In the genomic region with DNA sequence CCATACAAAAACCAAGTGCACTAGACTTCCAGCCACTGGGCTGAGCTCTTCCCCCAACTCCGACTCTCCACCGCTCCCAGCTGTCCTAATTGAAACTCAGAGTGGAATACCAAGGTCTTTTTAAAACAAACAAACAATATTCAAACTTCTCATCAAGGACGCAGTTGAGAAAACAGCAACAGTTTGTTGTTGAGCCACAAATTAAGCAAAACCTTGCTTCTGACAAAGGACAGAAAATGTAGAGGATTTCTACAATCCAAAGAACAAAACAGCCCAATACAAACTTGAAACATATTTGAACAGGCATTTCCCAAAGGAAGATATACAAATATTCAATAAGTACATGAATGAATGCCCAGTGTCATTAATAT, we compare ENCODE assay signal across 26 cellular contexts. TPM values are rescaled to one million over a fixed set of nuclear protein-coding genes. Genes with fewer than 3 reads are reported as not detected.
DNase-seq lines count a peak whose midpoint lies in the region; ATAC-seq, FAIRE-seq and TF ChIP-seq lines count a peak whose summit lies in the region.
"Had no signal": no experiment of that assay in that cellular context is flagged by ENCODE, and none has a peak within 500 bp of the region (broad histone marks: within the 10 kb centered on the region; RNA-seq: fewer than 3 reads in every experiment).

No MANE protein-coding gene starts in this region.

- RAD21 ChIA-PET in GM12878 (lab: Charles Lee; ENCODE audit: unreplicated experiment) = interaction anchor here (0.7 to 7.2 kb wide), 22 partner anchors 10 to 157 kb away, joined by 3 to 146 read pairs (median 5); a partner anchor contains a TSS

- H3K27me3 ChIP-seq in A673 (replicated peaks; ENCODE audit: insufficient read depth, low read depth, low read length, poor library complexity) (no peaks in the 10 kb centered on the region), Loucy (ENCODE audit: insufficient read depth, low read length, poor library complexity, severe bottlenecking) (no peaks in the 10 kb centered on the region), GM12878 (replicated peaks in 1 of 2; ENCODE audit: control insufficient read depth in 2 of 2, insufficient read depth in 2 of 2, low read length in 1 of 2) (no peaks in the 10 kb centered on the region), osteoblast (ENCODE audit: insufficient read depth, low read length) (peaks cover 7% of the 10 kb centered on the region)
- H3K27me3 ChIP-seq: pancreas, right atrium auricular region, SJCRH30, suprapubic skin had no signal

- DNase-seq in A673 (ENCODE audit: low spot score) = no peak
- DNase-seq in GM12878 (ENCODE audit: low read depth, low spot score) = no peak
- no peak for DNase-seq in osteoblast (ENCODE audit: insufficient read length, low spot score, missing footprints)
- DNase-seq in NCI-H82 treated with DMSO at 0.1 percent for 48 hours (lab: John Stamatoyannopoulos, UW; ENCODE audit: unreplicated experiment) = no peak
- no peak for DNase-seq in SHP77 (lab: John Stamatoyannopoulos, UW)
- DNase-seq in DMS153 (lab: John Stamatoyannopoulos, UW) = no peak
- DNase-seq: activated CD4-positive, CD25-positive, alpha-beta regulatory T cell treated with anti-CD3 and anti-CD28 coated beads, Interleukin-2, amount 50 U/mL, for 72 hours; CD8-positive, alpha-beta memory T cell; effector memory CD8-positive, alpha-beta T cell; GOT3; kidney glomerular epithelial cell; lower lobe of right lung; NCI-H1436; nephron progenitor cell; pancreas; stimulated activated CD4-positive, alpha-beta T cell treated with anti-CD3 and anti-CD28 coated beads, Interleukin-2, amount 100 ng/mL, for 48 hours had no signal

- in situ Hi-C loops in GM12878 (cut with MboI) = no loop called here

- H3K9ac ChIP-seq in Loucy (ENCODE audit: low read depth, low read length, poor library complexity, severe bottlenecking) (peak overlapping the region; percentile 83), GM12878 (ENCODE audit: control insufficient read depth, insufficient read depth, low read length) (no peak overlapping the region)

- intact Hi-C loops in A673 (cut with micrococcal nuclease; ENCODE audit: unreplicated experiment) (no loop called here), GM12878 (cut with micrococcal nuclease; ENCODE audit: unreplicated experiment) (loop anchor here (1.0 to 10.0 kb wide), 2 partner anchors 70 to 233 kb away; no protein-coding TSS in a partner anchor)

- no peak for FAIRE-seq in GM12878 (lab: Jason Lieb, UNC)
- FAIRE-seq: bronchial epithelial cell, pancreas had no signal

- POLR2A ChIA-PET in A673 (lab: Charles Lee; ENCODE audit: low non-redundant PET) (no interaction called here), GM12878 (lab: Charles Lee) (interaction anchor here (1.0 to 3.9 kb wide), 8 partner anchors 11 to 99 kb away, joined by 3 to 36 read pairs (median 6); no protein-coding TSS in a partner anchor)

- H3K27ac ChIP-seq in A673 (ENCODE audit: low read depth, low read length, poor library complexity, severe bottlenecking) (peak overlapping the region; percentile 29), GM12878 (ENCODE audit: control insufficient read depth, insufficient read depth) (no peak overlapping the region), osteoblast (ENCODE audit: low read depth, low read length) (no peak overlapping the region)
- H3K27ac ChIP-seq: coronary artery, lower lobe of right lung, pancreas, right atrium auricular region, SJCRH30, suprapubic skin had no signal

- H2AFZ ChIP-seq in Loucy (ENCODE audit: low read length) = 0 out of 2 replicates have a peak overlapping the region, but pooled peaks have one; percentile 3
- no peak overlapping the region for H2AFZ ChIP-seq in GM12878 (ENCODE audit: control insufficient read depth, low read depth, low read length)
- no peak overlapping the region for H2AFZ ChIP-seq in osteoblast (ENCODE audit: low read length)

- TF ChIP-seq EP300 in GM12878 (IDR thresholded peaks at IDR 0.05; ENCODE audit: borderline replicate concordance in 1 of 2, control insufficient read depth in 1 of 2, low read depth in 2 of 2, low read length in 2 of 2) = 0 out of 4 replicates have a peak, but pooled peaks of 1 of the 2 experiments have one; percentile 2

- no peaks in the 10 kb centered on the region for H3K9me3 ChIP-seq in A673 (ENCODE audit: low read depth, low read length, poor library complexity, severe bottlenecking)
- H3K9me3 ChIP-seq in Loucy (ENCODE audit: insufficient read depth, low read depth, low read length) = no peaks in the 10 kb centered on the region
- no peaks in the 10 kb centered on the region for H3K9me3 ChIP-seq in GM12878 (replicated peaks; ENCODE audit: control insufficient read depth, insufficient read depth, low read length)
- H3K9me3 ChIP-seq in osteoblast (ENCODE audit: low read depth, low read length) = no peaks in the 10 kb centered on the region
- H3K9me3 ChIP-seq: lower lobe of right lung, pancreas, right atrium auricular region, SJCRH30, suprapubic skin had no signal

- H3K4me1 ChIP-seq in A673 (ENCODE audit: insufficient read depth, low read length, poor library complexity, severe bottlenecking) = peaks cover 54% of the 10 kb centered on the region
- H3K4me1 ChIP-seq in Loucy (ENCODE audit: insufficient read depth, low read length, poor library complexity, severe bottlenecking) = peaks cover 81% of the 10 kb centered on the region
- H3K4me1 ChIP-seq in GM12878 (ENCODE audit: control insufficient read depth, insufficient read depth, low read length) = peaks cover 58% of the 10 kb centered on the region
- H3K4me1 ChIP-seq in osteoblast (ENCODE audit: insufficient read depth, low read length) = no peaks in the 10 kb centered on the region
- H3K4me1 ChIP-seq: right atrium auricular region had no signal

- CTCF ChIA-PET in A673 (lab: Charles Lee) (no interaction called here), GM12878 (lab: Yijun Ruan, JAX) (interaction anchor here (0.9 to 7.8 kb wide), 19 partner anchors 9 to 156 kb away, joined by 3 to 168 read pairs (median 5); a partner anchor contains a TSS)

- no peaks in the 10 kb centered on the region for H3K9me2 ChIP-seq in Loucy (replicated peaks; ENCODE audit: low read depth, low read length)

- no peak for TF ChIP-seq POLR2A in GM12878 (IDR thresholded peaks at IDR 0.05; ENCODE audit: low read depth, low read length)

- SMC1A ChIA-PET in GM12878 (lab: Charles Lee; ENCODE audit: uncharacterized antibody, unreplicated experiment) = interaction anchor here (0.6 to 12.0 kb wide), 25 partner anchors 8 to 235 kb away, joined by 3 to 268 read pairs (median 4); a partner anchor contains a TSS

- H3K4me2 ChIP-seq in Loucy (ENCODE audit: low read depth, low read length, poor library complexity, severe bottlenecking) = peak overlapping the region; percentile 44
- peak overlapping the region; percentile 6; the same call in 1 of the 2 replicates for H3K4me2 ChIP-seq in GM12878 (ENCODE audit: control insufficient read depth, insufficient read depth)
- peak overlapping the region; percentile 30 for H3K4me2 ChIP-seq in osteoblast (ENCODE audit: insufficient read depth, low read length)

- H3K79me2 ChIP-seq in Loucy (ENCODE audit: insufficient read depth, low read length) (no peaks in the 10 kb centered on the region), GM12878 (ENCODE audit: control insufficient read depth, insufficient read depth, low read length) (no peaks in the 10 kb centered on the region), osteoblast (ENCODE audit: insufficient read depth, low read length) (no peaks in the 10 kb centered on the region)

- no peak for TF ChIP-seq RAD21 in GM12878 (IDR thresholded peaks at IDR 0.05; ENCODE audit: insufficient read depth, low read depth, low read length)

- no peaks in the 10 kb centered on the region for H3K36me3 ChIP-seq in A673 (ENCODE audit: insufficient read depth, low read length, poor library complexity, severe bottlenecking)
- H3K36me3 ChIP-seq in Loucy (ENCODE audit: insufficient read depth, low read length) = no peaks in the 10 kb centered on the region
- no peaks in the 10 kb centered on the region for H3K36me3 ChIP-seq in GM12878 (ENCODE audit: control insufficient read depth in 2 of 2, insufficient read depth in 2 of 2, low read length in 1 of 2)
- no peaks in the 10 kb centered on the region for H3K36me3 ChIP-seq in osteoblast (ENCODE audit: insufficient read depth, low read length)
- H3K36me3 ChIP-seq: lower lobe of right lung, pancreas, right atrium auricular region, SJCRH30, suprapubic skin had no signal

- 56% methylated on average over 3 of the region's 3 CpGs for WGBS in GM12878 (ENCODE audit: insufficient coverage, insufficient replicate concordance, low lambda C conversion rate, missing lambda C conversion rate)

- TF ChIP-seq CTCF in A673 (conservative IDR thresholded peaks at IDR 0.05; ENCODE audit: low read depth, low read length) (no peak), Loucy (conservative IDR thresholded peaks at IDR 0.05; ENCODE audit: low read length) (no peak), GM12878 (IDR thresholded peaks at IDR 0.05 in 2 of 3, conservative IDR thresholded peaks at IDR 0.05 in 1 of 3; ENCODE audit: control insufficient read depth in 2 of 3, extremely low read depth in 1 of 3, insufficient read depth in 1 of 3, low read depth in 3 of 3, low read length in 3 of 3) (no peak), osteoblast (IDR thresholded peaks at IDR 0.05; ENCODE audit: extremely low read depth, low read depth, low read length) (no peak)

- no peaks in the 10 kb centered on the region for H4K20me1 ChIP-seq in Loucy (ENCODE audit: insufficient read depth, low read length, poor library complexity, severe bottlenecking)
- H4K20me1 ChIP-seq in GM12878 (ENCODE audit: control insufficient read depth, insufficient read depth) = no peaks in the 10 kb centered on the region
- no peaks in the 10 kb centered on the region for H4K20me1 ChIP-seq in osteoblast (ENCODE audit: insufficient read depth, low read length)

- ATAC-seq in GM12878 (no peak), SK-N-SH treated with all-trans-retinoic acid at 6 μM for 48 hours (no peak)
- ATAC-seq: activated T-helper 17 cell treated with anti-CD3 and anti-CD28 coated beads, Interleukin-2, amount 50 U/mL, for 72 hours; effector memory CD8-positive, alpha-beta T cell; lower lobe of right lung; T-cell had no signal

- H3K4me3 ChIP-seq in A673 (ENCODE audit: low read depth, low read length, poor library complexity, severe bottlenecking) (no peak overlapping the region), Loucy (ENCODE audit: low read length, poor library complexity, severe bottlenecking) (peak overlapping the region; percentile 8), GM12878 (no peak overlapping the region), osteoblast (ENCODE audit: insufficient read depth, low read length) (no peak overlapping the region)
- H3K4me3 ChIP-seq: coronary artery, lower lobe of right lung, pancreas, SJCRH30, suprapubic skin had no signal

- BruUV-seq in A673 (replicated peaks; lab: Mats Ljungman, UMichigan) = no TSS peak
- no TSS peak for BruUV-seq in GM12878 (replicated peaks; lab: Mats Ljungman, UMichigan)

- peaks cover 12% of the 10 kb centered on the region; the same call in 1 of the 2 replicates for H3F3A ChIP-seq in Loucy (ENCODE audit: low read depth)

RNA-seq across cellular contexts. Expression of a gene that starts 28.4 kb away (rescaled TPM):
- 0.45 and 1.0 TPM in 2 replicates for total RNA-seq in A673 (2021)
- 0.56 and 0.78 TPM in 2 replicates for total RNA-seq in GM12878 (2013; cell fraction: nucleolus; rRNA removed)
- 0.11 and 0.33 TPM in 2 replicates for total RNA-seq in GM12878 (2014; rRNA removed)
- 0.27 and 0.37 TPM in 2 replicates for total RNA-seq in GM12878 (2014; rRNA removed; fragmentation: Illumina TruSeq; extraction: Trizol)
- total RNA-seq in GM12878 (2021) = 0.27 and 0.28 TPM in 2 replicates
- polyA plus RNA-seq in GM12878 (2011; ENCODE audit: low read depth) = 0.94 TPM
- polyA plus RNA-seq in GM12878 (2011; rRNA removed) = 0.38 and 0.59 TPM in 2 replicates
- 0.10 and 0.21 TPM in 2 replicates for polyA plus RNA-seq in GM12878 (2011; cell fraction: cytosol; rRNA removed)
- 0.16 and 0.22 TPM in 2 replicates for polyA plus RNA-seq in GM12878 (2011; cell fraction: nucleus; rRNA removed)
- 0.79 and 1.1 TPM in 2 replicates for polyA plus RNA-seq in GM12878 (2012)
- polyA plus RNA-seq in GM12878 (2014; fragmentation: Illumina TruSeq; extraction: Trizol) = 0.37 and 0.67 TPM in 2 replicates
- polyA plus RNA-seq in GM12878 (2014; fragmentation: Nextera tagmentation; extraction: Ambion mirVana) = under 1 TPM; 0.37 to 0.38 TPM
- 0.19 and 0.81 TPM in 2 replicates for polyA plus RNA-seq in GM12878 (2014; rRNA removed)
- polyA plus RNA-seq in GM12878 (2016; fragmentation: Nextera tagmentation; extraction: Ambion mirVana) = 1 to 10 TPM; 1.2 to 1.4 TPM
- polyA minus RNA-seq in GM12878 (2011; rRNA and poly(A)+ RNA removed) = 0.88 TPM in 1 of 2 replicates, not detected in the other
- not detected in 2 replicates for polyA minus RNA-seq in GM12878 (2011; cell fraction: cytosol; rRNA and poly(A)+ RNA removed)
- not detected in 2 replicates for polyA minus RNA-seq in GM12878 (2011; cell fraction: nucleus; rRNA and poly(A)+ RNA removed)
- 0.29 TPM in 1 of 2 replicates, not detected in the other for total RNA-seq in osteoblast
- total RNA-seq: CD8-positive, alpha-beta memory T cell; fibroblast of villous mesenchyme; right atrium auricular region; SJCRH30 had no signal
- polyA plus RNA-seq: CD8-positive, alpha-beta memory T cell had no signal

RNA-seq across cellular contexts. Expression of a gene that starts 46.1 kb away (rescaled TPM):
- 11.2 and 11.9 TPM in 2 replicates for total RNA-seq in A673 (2021)
- total RNA-seq in GM12878 (2013; cell fraction: nucleolus; rRNA removed) = 129 and 143 TPM in 2 replicates
- total RNA-seq in GM12878 (2014; rRNA removed) = 33.0 and 35.5 TPM in 2 replicates
- 19.2 and 19.7 TPM in 2 replicates for total RNA-seq in GM12878 (2014; rRNA removed; fragmentation: Illumina TruSeq; extraction: Trizol)
- 30.7 and 34.8 TPM in 2 replicates for total RNA-seq in GM12878 (2021)
- 6.2 TPM for polyA plus RNA-seq in GM12878 (2011; ENCODE audit: low read depth)
- polyA plus RNA-seq in GM12878 (2011; rRNA removed) = 17.7 and 23.3 TPM in 2 replicates
- 20.2 and 24.6 TPM in 2 replicates for polyA plus RNA-seq in GM12878 (2011; cell fraction: cytosol; rRNA removed)
- 75.0 and 82.4 TPM in 2 replicates for polyA plus RNA-seq in GM12878 (2011; cell fraction: nucleus; rRNA removed)
- 17.7 and 18.5 TPM in 2 replicates for polyA plus RNA-seq in GM12878 (2012)
- 12.0 and 18.4 TPM in 2 replicates for polyA plus RNA-seq in GM12878 (2014; fragmentation: Illumina TruSeq; extraction: Trizol)
- 1 to 10 TPM; 1.1 to 2.4 TPM for polyA plus RNA-seq in GM12878 (2014; fragmentation: Nextera tagmentation; extraction: Ambion mirVana)
- polyA plus RNA-seq in GM12878 (2014; rRNA removed) = 25.4 and 26.5 TPM in 2 replicates
- 10 to 100 TPM; 28.0 to 32.0 TPM for polyA plus RNA-seq in GM12878 (2016; fragmentation: Nextera tagmentation; extraction: Ambion mirVana)
- polyA minus RNA-seq in GM12878 (2011; rRNA and poly(A)+ RNA removed) = 22.6 and 32.2 TPM in 2 replicates
- polyA minus RNA-seq in GM12878 (2011; cell fraction: cytosol; rRNA and poly(A)+ RNA removed) = 8.6 and 12.4 TPM in 2 replicates
- 43.9 and 56.5 TPM in 2 replicates for polyA minus RNA-seq in GM12878 (2011; cell fraction: nucleus; rRNA and poly(A)+ RNA removed)
- 5.9 and 6.9 TPM in 2 replicates for total RNA-seq in osteoblast
- total RNA-seq: SJCRH30 had no signal
